ENCODE assay signal across 8 cellular contexts in genomic region chr18:74495581-74496507, GRCh38. TPM values are rescaled to one million over a fixed set of nuclear protein-coding genes. Genes with fewer than 3 reads are reported as not detected.
DNase-seq lines count a peak whose midpoint lies in the region; ATAC-seq and TF ChIP-seq lines count a peak whose summit lies in the region.

Gene CNDP2, plus strand, starts transcription at chr18:74496363. Its CDS starts 3,611 bp downstream, at chr18:74499974.

- no peaks in the 10 kb centered on the region for H3K9me2 ChIP-seq in PC-9 (ENCODE audit: insufficient read depth)

- ATAC-seq in GM21619 (IDR thresholded peaks at IDR 0.05; ENCODE audit: unreplicated experiment), result peak; percentile 67

- POLR2A ChIA-PET in PC-9 (lab: Charles Lee; ENCODE audit: unreplicated experiment), result interaction anchor here (0.5 to 0.8 kb wide), 6 partner anchors 101 to 850 kb away, joined by 3 to 7 read pairs (median 4); no protein-coding TSS in a partner anchor

- no peaks in the 10 kb centered on the region for H4K20me1 ChIP-seq in PC-9 (ENCODE audit: insufficient read depth)

- H3K4me2 ChIP-seq in PC-9, result peak within 1 kb of the TSS; percentile 90

- H3K4me3 ChIP-seq in Jurkat, Clone E6-1 (ENCODE audit: low read length), result peak within 1 kb of the TSS; percentile 77
- peak within 1 kb of the TSS; percentile 76 for H3K4me3 ChIP-seq in PC-9

- H3K4me1 ChIP-seq in PC-9 (replicated peaks; ENCODE audit: insufficient read depth), result peaks cover 8% of the 10 kb centered on the region

- peak within 1 kb of the TSS; percentile 92 for H2AFZ ChIP-seq in PC-9

- 0 out of 2 replicates have a peak, but pooled peaks cover 10% of the 10 kb centered on the region for H3K36me3 ChIP-seq in PC-9 (ENCODE audit: low read depth)

- H3K79me2 ChIP-seq in PC-9 (ENCODE audit: low read depth), result peaks cover 31% of the 10 kb centered on the region

- TF ChIP-seq CTCF in PC-9 (conservative IDR thresholded peaks at IDR 0.05), result no peak

- no peaks in the 10 kb centered on the region for H3F3A ChIP-seq in PC-9 (ENCODE audit: insufficient read depth, low read depth)

- DNase-seq in DMS153 (lab: John Stamatoyannopoulos, UW) (peak; percentile 95), PC-9 (peak; percentile 96 to 99), epithelial cell of prostate (ENCODE audit: low read depth, low spot score) (peak; percentile 84), mucosa of gallbladder (ENCODE audit: low spot score) (peak; percentile 100)
- peak; percentile 96 for DNase-seq in Jurkat, Clone E6-1 (ENCODE audit: low read depth, low spot score)
- DNase-seq in activated T-cell treated with anti-CD3 and anti-CD28 coated beads, Interleukin-2, amount 50 U/mL, for 1 hour, result peak; percentile 98
- peak; percentile 98 for DNase-seq in stimulated activated CD8-positive, alpha-beta memory T cell treated with anti-CD3 and anti-CD28 coated beads, Interleukin-4, amount 100 ng/mL, for 4 hours (ENCODE audit: low read depth in 2 of 2, low spot score in 1 of 2)

- intact Hi-C loops in PC-9 (cut with micrococcal nuclease; ENCODE audit: unreplicated experiment), result loop anchor here (1.0 to 5.0 kb wide), 4 partner anchors 101 to 347 kb away; partner anchors contain the start of genes CYB5A, TIMM21 and ZNF407

- H3K27ac ChIP-seq in PC-9 (peak within 1 kb of the TSS; percentile 58), epithelial cell of prostate (peak within 1 kb of the TSS; percentile 88)

- TSS peak; percentile 83 for BruUV-seq in PC-9 (replicated peaks; lab: Mats Ljungman, UMichigan)

- H3K27me3 ChIP-seq in PC-9 (ENCODE audit: insufficient read depth, low read depth), result peaks cover 21% of the 10 kb centered on the region

- CTCF ChIA-PET in PC-9 (lab: Charles Lee), result interaction anchor here (0.7 kb wide), 1 partner anchor 56 kb away, joined by 4 read pairs; no protein-coding TSS in a partner anchor

- no peaks in the 10 kb centered on the region for H3K9me3 ChIP-seq in PC-9 (ENCODE audit: insufficient read depth, low read depth)

RNA-seq across cellular contexts. Expression of gene CNDP2, which starts in this region (rescaled TPM):
- polyA plus RNA-seq in Jurkat, Clone E6-1 (2012; ENCODE audit: insufficient read depth, insufficient read length), result 138 TPM
- total RNA-seq in PC-9 (2021) (161 and 183 TPM in 2 replicates), mucosa of gallbladder (389 TPM)

Comparison
In these comparisons a context has a peak if more than half of its experiments do, and no peak if none do; other contexts are left out.
1. Peak in every context shown above with its lines: DNase-seq, ATAC-seq, H3K4me3 ChIP-seq and H3K27ac ChIP-seq.